Comparison of ENCODE assay signal across 2 cellular contexts in genomic region chr6:36066817-36067216, GRCh38.
TF ChIP-seq lines count a peak whose summit lies in the region.

No MANE protein-coding gene starts in this region.

TF ChIP-seq in A549, 52 proteins besides CTCF, POLR2A, EP300 and RAD21:
- TF ChIP-seq FOSL2 (IDR thresholded peaks at IDR 0.05) = no peak
- no peak for TF ChIP-seq FOSL2 (CRISPR knock-in tag; IDR thresholded peaks at IDR 0.05)
- TF ChIP-seq MAZ (IDR thresholded peaks at IDR 0.05; ENCODE audit: borderline replicate concordance, low read depth, low read length) = no peak
- TF ChIP-seq CBX2 (IDR thresholded peaks at IDR 0.05; ENCODE audit: borderline replicate concordance, low read depth) = no peak
- TF ChIP-seq E2F6 (IDR thresholded peaks at IDR 0.05; ENCODE audit: borderline replicate concordance, low read depth) = no peak
- no peak for TF ChIP-seq JUN (IDR thresholded peaks at IDR 0.05)
- TF ChIP-seq NR3C1 (IDR thresholded peaks at IDR 0.05) = no peak
- TF ChIP-seq, protein P1, sequence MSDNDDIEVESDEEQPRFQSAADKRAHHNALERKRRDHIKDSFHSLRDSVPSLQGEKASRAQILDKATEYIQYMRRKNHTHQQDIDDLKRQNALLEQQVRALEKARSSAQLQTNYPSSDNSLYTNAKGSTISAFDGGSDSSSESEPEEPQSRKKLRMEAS (IDR thresholded peaks at IDR 0.05) = no peak
- TF ChIP-seq HOXA7 (CRISPR knock-in tag; IDR thresholded peaks at IDR 0.05) = no peak
- no peak for TF ChIP-seq ELK1 (IDR thresholded peaks at IDR 0.05; ENCODE audit: low read depth, low read length)
- TF ChIP-seq GATA3 (IDR thresholded peaks at IDR 0.05; ENCODE audit: borderline replicate concordance) = no peak

TF ChIP-seq in H1, 55 proteins besides CTCF, POLR2A, EP300 and RAD21:
- TF ChIP-seq CBX5 (IDR thresholded peaks at IDR 0.05; ENCODE audit: low read depth, low read length) (no peak), BCL11A (IDR thresholded peaks at IDR 0.05; ENCODE audit: low read depth in 2 of 2, low read length in 2 of 2) (no peak), FOSL1 (IDR thresholded peaks at IDR 0.05; ENCODE audit: insufficient read depth, low read depth, low read length) (no peak), JUN (IDR thresholded peaks at IDR 0.05; ENCODE audit: low read depth, low read length) (no peak), TCF12 (IDR thresholded peaks at IDR 0.05; ENCODE audit: low read depth, low read length) (no peak), GABPA (IDR thresholded peaks at IDR 0.05; ENCODE audit: borderline replicate concordance, insufficient read depth, low read length) (no peak), CBX8 (IDR thresholded peaks at IDR 0.05; ENCODE audit: borderline replicate concordance, low read depth, low read length) (no peak), GTF2F1 (IDR thresholded peaks at IDR 0.05; ENCODE audit: borderline replicate concordance, low read depth, low read length) (no peak), TBP (IDR thresholded peaks at IDR 0.05; ENCODE audit: low read depth, low read length) (no peak), CEBPB (IDR thresholded peaks at IDR 0.05; ENCODE audit: low read depth, low read length) (no peak), POU5F1 (IDR thresholded peaks at IDR 0.05; ENCODE audit: low read depth, low read length) (no peak), SRF (IDR thresholded peaks at IDR 0.05; ENCODE audit: low read depth, low read length) (no peak)
